Comparison of ENCODE assay signal across 18 cellular contexts in the genomic region with DNA sequence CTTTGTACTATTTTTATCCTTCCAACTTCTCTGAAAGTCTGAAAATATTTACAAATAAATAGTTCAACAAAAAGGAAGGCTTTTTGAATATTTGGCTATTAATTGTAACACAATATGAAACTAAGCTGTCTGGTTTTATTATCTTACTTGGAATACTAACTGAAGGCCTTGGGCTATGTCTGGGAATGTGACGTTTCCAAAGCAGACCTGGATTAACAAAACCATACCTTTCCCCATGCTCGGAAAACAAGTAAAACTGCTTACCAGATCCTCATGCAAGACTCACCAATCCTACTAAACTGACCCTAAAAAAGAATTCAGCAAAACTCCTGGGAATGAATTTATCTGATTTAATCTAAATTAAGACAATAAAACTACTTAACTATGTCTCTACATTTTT.
"Had no signal": no experiment of that assay in that cellular context is flagged by ENCODE, and none has a peak within 500 bp of the region (broad histone marks: within the 10 kb centered on the region; RNA-seq: fewer than 3 reads in every experiment).

No MANE protein-coding gene starts in this region.

- H3K36me3 ChIP-seq: MG63, SJSA1 had no signal

- H3K4me3 ChIP-seq: MG63, SJSA1, SK-N-MC had no signal

- DNase-seq: KBM-7, MG63, NCI-H1092, NCI-H1105 treated with DMSO at 0.1 percent for 48 hours, NCI-H1417 treated with DMSO at 0.1 percent for 48 hours, NCI-H1694 treated with DMSO at 0.1 percent for 48 hours, NCI-H1930, NCI-H2081, NCI-H2107, NCI-H2227 treated with DMSO at 0.1 percent for 48 hours, NCI-H524, NCI-H69, NCI-H774, Right ventricle myocardium superior, RPMI8226, SIG-M5 had no signal

- H3K9me3 ChIP-seq: MG63, SJSA1 had no signal

- H3K27me3 ChIP-seq: MG63, SJSA1 had no signal

- H3K4me1 ChIP-seq: SJSA1 had no signal

- H3K27ac ChIP-seq: SJSA1, SK-N-MC had no signal
